ENCODE assay signal across 8 cellular contexts in genomic region chr19:49127674-49128544, GRCh38. TPM values are rescaled to one million over a fixed set of nuclear protein-coding genes. Genes with fewer than 3 reads are reported as not detected.
A peak's percentile ranks its signal among the peaks of the same experiment; 100 is the strongest.
DNase-seq lines count a peak whose midpoint lies in the region; ATAC-seq and TF ChIP-seq lines count a peak whose summit lies in the region.

No MANE protein-coding gene starts in this region.

- H3K27ac ChIP-seq in angular gyrus (ENCODE audit: low read depth, low read length) (peak overlapping the region; percentile 92), right cardiac atrium (ENCODE audit: low read length) (no peak overlapping the region), rectal smooth muscle tissue (ENCODE audit: low read depth, low read length) (peak overlapping the region; percentile 68), vagina (peak overlapping the region; percentile 75)

- no peaks in the 10 kb centered on the region for H3K36me3 Mint-ChIP-seq in T-helper 1 cell treated with Interleukin-12 subunit alpha and Interleukin-12 subunit beta and Interleukin-4 antibody, amounts not matched to agents 30 μg/mL and 1 μg/mL, for 36 hours (ENCODE audit: low read depth)

- peak overlapping the region; percentile 75 for H3K27ac Mint-ChIP-seq in T-helper 1 cell treated with Interleukin-12 subunit alpha and Interleukin-12 subunit beta and Interleukin-4 antibody, amounts not matched to agents 30 μg/mL and 1 μg/mL, for 36 hours

- peak overlapping the region; percentile 26 for H3K4me3 ChIP-seq in right cardiac atrium (ENCODE audit: low read length)
- H3K4me3 ChIP-seq in rectal smooth muscle tissue (ENCODE audit: low read length): peak overlapping the region; percentile 68
- H3K4me3 ChIP-seq in vagina: peak overlapping the region; percentile 38 to 42

- peak overlapping the region; percentile 92 for H3K4me3 Mint-ChIP-seq in T-helper 1 cell treated with Interleukin-12 subunit alpha and Interleukin-12 subunit beta and Interleukin-4 antibody, amounts not matched to agents 30 μg/mL and 1 μg/mL, for 36 hours

- peak; percentile 44 for TF ChIP-seq POLR2A in GM15510 (IDR thresholded peaks at IDR 0.05; ENCODE audit: borderline replicate concordance, extremely low read depth, insufficient read length)
- TF ChIP-seq POLR2A in vagina (IDR thresholded peaks at IDR 0.05): no peak

- H3K9me3 Mint-ChIP-seq in T-helper 1 cell treated with Interleukin-12 subunit alpha and Interleukin-12 subunit beta and Interleukin-4 antibody, amounts not matched to agents 30 μg/mL and 1 μg/mL, for 36 hours: no peaks in the 10 kb centered on the region

- H3K9ac ChIP-seq in rectal smooth muscle tissue (ENCODE audit: low read length): no peak overlapping the region

- peaks cover 5% of the 10 kb centered on the region for H3K27me3 Mint-ChIP-seq in T-helper 1 cell treated with Interleukin-12 subunit alpha and Interleukin-12 subunit beta and Interleukin-4 antibody, amounts not matched to agents 30 μg/mL and 1 μg/mL, for 36 hours (ENCODE audit: low read depth)

- DNase-seq in NCI-H1694 treated with DMSO at 0.1 percent for 48 hours (lab: John Stamatoyannopoulos, UW): peak; percentile 92
- DNase-seq in right cardiac atrium: peak; percentile 97 to 99 (median 97)
- DNase-seq in vagina (ENCODE audit: extremely low spot score in 2 of 2): peak in 1 of 2 donors; percentile 93

- 3% methylated on average over 63 of the region's 63 CpGs for WGBS in right cardiac atrium

- peak; percentile 84 for ATAC-seq in HG02884 (IDR thresholded peaks at IDR 0.05; ENCODE audit: unreplicated experiment)
- peak; percentile 97 for ATAC-seq in right cardiac atrium

- H3K36me3 ChIP-seq in rectal smooth muscle tissue (ENCODE audit: control insufficient read depth, insufficient read depth, low read length): no peaks in the 10 kb centered on the region
- H3K36me3 ChIP-seq in vagina: no peaks in the 10 kb centered on the region

- intact Hi-C loops in right cardiac atrium (cut with DNase I): no loop called here
- intact Hi-C loops in vagina (cut with DNase I): no loop called here

- H3K9me3 ChIP-seq in right cardiac atrium (ENCODE audit: control insufficient read depth, low read length) (no peaks in the 10 kb centered on the region), vagina (no peaks in the 10 kb centered on the region)

- H3K4me1 Mint-ChIP-seq in T-helper 1 cell treated with Interleukin-12 subunit alpha and Interleukin-12 subunit beta and Interleukin-4 antibody, amounts not matched to agents 30 μg/mL and 1 μg/mL, for 36 hours (ENCODE audit: low read depth): peaks cover 12% of the 10 kb centered on the region

- H3K27me3 ChIP-seq in right cardiac atrium (ENCODE audit: control insufficient read depth, insufficient read depth) (no peaks in the 10 kb centered on the region), rectal smooth muscle tissue (ENCODE audit: control insufficient read depth, insufficient read depth, low read length) (no peaks in the 10 kb centered on the region), vagina (no peaks in the 10 kb centered on the region)

- TF ChIP-seq CTCF in vagina (IDR thresholded peaks at IDR 0.05): peak in 1 of 3 experiments; percentile 22

- H3K4me1 ChIP-seq in right cardiac atrium (ENCODE audit: control insufficient read depth, insufficient read depth, low read length) (peaks cover 2% of the 10 kb centered on the region), rectal smooth muscle tissue (ENCODE audit: control insufficient read depth, insufficient read depth, low read length) (peaks cover 8% of the 10 kb centered on the region), vagina (peaks cover 21% of the 10 kb centered on the region)

RNA-seq across cellular contexts. Expression of gene PPFIA3, which starts 8.6 kb away (rescaled TPM):
- total RNA-seq in right cardiac atrium: 10 to 100 TPM in 3 of 4 donors, 1 to 10 TPM in 1; 9.5 to 11.9 (median 10.9) TPM
- polyA plus RNA-seq in right cardiac atrium: 13.2 TPM
- total RNA-seq in vagina: 4.7 TPM

RNA-seq across cellular contexts. Expression of gene C19orf73, which starts 9.0 kb away (rescaled TPM):
- total RNA-seq in right cardiac atrium (1 to 10 TPM; 1.2 to 2.1 (median 1.7) TPM), vagina (not detected)
- polyA plus RNA-seq in right cardiac atrium: 3.3 TPM

RNA-seq across cellular contexts. Expression of gene LIN7B, which starts 13.7 kb away (rescaled TPM):
- total RNA-seq in right cardiac atrium (10 to 100 TPM; 18.0 to 23.6 (median 19.7) TPM), vagina (23.8 TPM)
- 33.4 TPM for polyA plus RNA-seq in right cardiac atrium

RNA-seq across cellular contexts. Expression of gene HRC, which starts 27.3 kb away (rescaled TPM):
- total RNA-seq in right cardiac atrium (100 to 1,000 TPM; 505 to 682 (median 577) TPM), vagina (0.25 TPM)
- 712 TPM for polyA plus RNA-seq in right cardiac atrium

RNA-seq across cellular contexts. Expression of gene TRPM4, which starts 29.7 kb away (rescaled TPM):
- total RNA-seq in right cardiac atrium (10 to 100 TPM; 28.3 to 36.4 (median 33.6) TPM), vagina (22.8 TPM)
- polyA plus RNA-seq in right cardiac atrium: 32.5 TPM
